ENCODE assay signal across 2 cellular contexts in the genomic region with DNA sequence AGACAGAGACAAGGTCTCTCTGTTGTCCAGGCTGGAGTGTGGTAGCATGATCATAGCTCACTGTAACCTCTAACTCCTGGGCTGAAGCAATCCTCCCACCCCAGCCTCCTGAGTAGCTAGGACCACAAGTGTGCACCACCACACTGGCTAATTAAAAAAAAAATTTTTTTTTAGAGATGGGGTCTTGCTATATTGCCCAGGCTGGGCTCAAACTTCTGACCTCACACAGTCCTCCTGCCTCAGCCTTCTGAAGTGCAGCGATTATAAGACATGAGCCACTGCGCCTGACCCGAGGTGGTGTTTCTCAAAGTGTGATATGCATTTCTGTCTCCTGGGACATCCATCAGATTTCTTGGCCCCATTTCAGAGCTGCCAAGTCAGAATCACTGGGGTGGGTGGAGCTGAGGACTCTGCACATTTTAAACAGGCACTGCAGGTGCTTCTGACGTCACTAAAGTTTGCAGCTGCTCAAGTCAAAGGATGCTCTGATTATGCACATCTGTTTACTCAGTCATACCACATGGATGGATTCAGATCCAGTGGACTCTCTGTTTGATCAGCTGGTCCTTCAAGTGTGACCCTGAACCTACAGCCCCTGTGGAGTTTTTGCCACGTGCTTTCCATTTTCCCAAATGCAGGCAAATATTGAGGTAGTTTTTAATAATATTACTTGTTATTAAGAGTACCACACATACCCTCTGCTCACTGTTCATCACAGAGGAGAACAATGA.
A peak's percentile ranks its signal among the peaks of the same experiment; 100 is the strongest.
TF ChIP-seq lines count a peak whose summit lies in the region.

No MANE protein-coding gene starts in this region.

TF ChIP-seq in A549, 52 proteins besides CTCF, POLR2A, EP300 and RAD21 (continued from another document and continues in another):
- TF ChIP-seq HDAC2 (IDR thresholded peaks at IDR 0.05) (peak; percentile 89), ZNF302 (CRISPR knock-in tag; IDR thresholded peaks at IDR 0.05) (peak; percentile 57; the same call in 1 of the 2 replicates), RFX5 (IDR thresholded peaks at IDR 0.05) (no peak), ZSCAN20 (CRISPR knock-in tag; IDR thresholded peaks at IDR 0.05) (no peak), CHD4 (IDR thresholded peaks at IDR 0.05; ENCODE audit: borderline replicate concordance) (0 out of 2 replicates have a peak, but pooled peaks have one; percentile 86), CEBPB (IDR thresholded peaks at IDR 0.05) (peak in 1 of 2 experiments; percentile 6; a peak in 2 of 4 replicates), MAFK (IDR thresholded peaks at IDR 0.05; ENCODE audit: partially characterized antibody) (peak; percentile 8), MAX (IDR thresholded peaks at IDR 0.05) (peak; percentile 94), FOXS1 (CRISPR knock-in tag; IDR thresholded peaks at IDR 0.05) (no peak), KDM1A (IDR thresholded peaks at IDR 0.05; ENCODE audit: low read depth) (peak; percentile 83), NFE2L2 (conservative IDR thresholded peaks at IDR 0.05; ENCODE audit: low read length) (no peak), RARB (CRISPR knock-in tag; IDR thresholded peaks at IDR 0.05) (no peak), MAZ (IDR thresholded peaks at IDR 0.05; ENCODE audit: borderline replicate concordance, low read depth, low read length) (no peak), NR3C1 (IDR thresholded peaks at IDR 0.05) (no peak), ZFP36 (IDR thresholded peaks at IDR 0.05; ENCODE audit: borderline replicate concordance, partially characterized antibody) (no peak), EHMT2 (IDR thresholded peaks at IDR 0.05; ENCODE audit: low read depth) (no peak), HEYL (CRISPR knock-in tag; IDR thresholded peaks at IDR 0.05) (no peak), RCOR1 (IDR thresholded peaks at IDR 0.05; ENCODE audit: low read depth, low read length) (no peak), HES2 (IDR thresholded peaks at IDR 0.05) (no peak; the same call in 1 of the 2 replicates), NPAS2 (CRISPR knock-in tag; IDR thresholded peaks at IDR 0.05; ENCODE audit: borderline replicate concordance) (peak; percentile 26; the same call in 1 of the 2 replicates), HOXB13 (CRISPR knock-in tag; IDR thresholded peaks at IDR 0.05; ENCODE audit: low read depth) (no peak), KDM5A (IDR thresholded peaks at IDR 0.05) (no peak), ESRRA (IDR thresholded peaks at IDR 0.05; ENCODE audit: borderline replicate concordance, low read length) (no peak), JUNB (IDR thresholded peaks at IDR 0.05) (peak; percentile 59), SMC3 (IDR thresholded peaks at IDR 0.05) (peak; percentile 32; the same call in 2 of the 3 replicates), JUN (IDR thresholded peaks at IDR 0.05) (peak; percentile 70 to 84)
- TF ChIP-seq, protein P1, sequence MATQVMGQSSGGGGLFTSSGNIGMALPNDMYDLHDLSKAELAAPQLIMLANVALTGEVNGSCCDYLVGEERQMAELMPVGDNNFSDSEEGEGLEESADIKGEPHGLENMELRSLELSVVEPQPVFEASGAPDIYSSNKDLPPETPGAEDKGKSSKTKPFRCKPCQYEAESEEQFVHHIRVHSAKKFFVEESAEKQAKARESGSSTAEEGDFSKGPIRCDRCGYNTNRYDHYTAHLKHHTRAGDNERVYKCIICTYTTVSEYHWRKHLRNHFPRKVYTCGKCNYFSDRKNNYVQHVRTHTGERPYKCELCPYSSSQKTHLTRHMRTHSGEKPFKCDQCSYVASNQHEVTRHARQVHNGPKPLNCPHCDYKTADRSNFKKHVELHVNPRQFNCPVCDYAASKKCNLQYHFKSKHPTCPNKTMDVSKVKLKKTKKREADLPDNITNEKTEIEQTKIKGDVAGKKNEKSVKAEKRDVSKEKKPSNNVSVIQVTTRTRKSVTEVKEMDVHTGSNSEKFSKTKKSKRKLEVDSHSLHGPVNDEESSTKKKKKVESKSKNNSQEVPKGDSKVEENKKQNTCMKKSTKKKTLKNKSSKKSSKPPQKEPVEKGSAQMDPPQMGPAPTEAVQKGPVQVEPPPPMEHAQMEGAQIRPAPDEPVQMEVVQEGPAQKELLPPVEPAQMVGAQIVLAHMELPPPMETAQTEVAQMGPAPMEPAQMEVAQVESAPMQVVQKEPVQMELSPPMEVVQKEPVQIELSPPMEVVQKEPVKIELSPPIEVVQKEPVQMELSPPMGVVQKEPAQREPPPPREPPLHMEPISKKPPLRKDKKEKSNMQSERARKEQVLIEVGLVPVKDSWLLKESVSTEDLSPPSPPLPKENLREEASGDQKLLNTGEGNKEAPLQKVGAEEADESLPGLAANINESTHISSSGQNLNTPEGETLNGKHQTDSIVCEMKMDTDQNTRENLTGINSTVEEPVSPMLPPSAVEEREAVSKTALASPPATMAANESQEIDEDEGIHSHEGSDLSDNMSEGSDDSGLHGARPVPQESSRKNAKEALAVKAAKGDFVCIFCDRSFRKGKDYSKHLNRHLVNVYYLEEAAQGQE (IDR thresholded peaks at IDR 0.05), result peak; percentile 35; the same call in 1 of the 2 replicates
- TF ChIP-seq, protein P2, sequence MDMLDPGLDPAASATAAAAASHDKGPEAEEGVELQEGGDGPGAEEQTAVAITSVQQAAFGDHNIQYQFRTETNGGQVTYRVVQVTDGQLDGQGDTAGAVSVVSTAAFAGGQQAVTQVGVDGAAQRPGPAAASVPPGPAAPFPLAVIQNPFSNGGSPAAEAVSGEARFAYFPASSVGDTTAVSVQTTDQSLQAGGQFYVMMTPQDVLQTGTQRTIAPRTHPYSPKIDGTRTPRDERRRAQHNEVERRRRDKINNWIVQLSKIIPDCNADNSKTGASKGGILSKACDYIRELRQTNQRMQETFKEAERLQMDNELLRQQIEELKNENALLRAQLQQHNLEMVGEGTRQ (IDR thresholded peaks at IDR 0.05), result no peak
- TF ChIP-seq, protein P3, sequence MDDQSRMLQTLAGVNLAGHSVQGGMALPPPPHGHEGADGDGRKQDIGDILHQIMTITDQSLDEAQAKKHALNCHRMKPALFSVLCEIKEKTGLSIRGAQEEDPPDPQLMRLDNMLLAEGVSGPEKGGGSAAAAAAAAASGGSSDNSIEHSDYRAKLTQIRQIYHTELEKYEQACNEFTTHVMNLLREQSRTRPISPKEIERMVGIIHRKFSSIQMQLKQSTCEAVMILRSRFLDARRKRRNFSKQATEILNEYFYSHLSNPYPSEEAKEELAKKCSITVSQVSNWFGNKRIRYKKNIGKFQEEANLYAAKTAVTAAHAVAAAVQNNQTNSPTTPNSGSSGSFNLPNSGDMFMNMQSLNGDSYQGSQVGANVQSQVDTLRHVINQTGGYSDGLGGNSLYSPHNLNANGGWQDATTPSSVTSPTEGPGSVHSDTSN (IDR thresholded peaks at IDR 0.05), result peak; percentile 84

TF ChIP-seq in endothelial cell of umbilical vein, 7 proteins besides CTCF, POLR2A, EP300 and RAD21 (continued from another document):
- TF ChIP-seq MAX (IDR thresholded peaks at IDR 0.05; ENCODE audit: insufficient read depth, insufficient read length) (no peak), POLR2AphosphoS5 (IDR thresholded peaks at IDR 0.05; ENCODE audit: insufficient read depth, low read depth, low read length) (no peak)
